Comparison of ENCODE assay signal across 26 cellular contexts in genomic region chr6:98985391-98985790, GRCh38. TPM values are rescaled to one million over a fixed set of nuclear protein-coding genes. Genes with fewer than 3 reads are reported as not detected.
DNase-seq lines count a peak whose midpoint lies in the region; ATAC-seq and TF ChIP-seq lines count a peak whose summit lies in the region.
"Had no signal": no experiment of that assay in that cellular context is flagged by ENCODE, and none has a peak within 500 bp of the region (broad histone marks: within the 10 kb centered on the region; RNA-seq: fewer than 3 reads in every experiment).

No MANE protein-coding gene starts in this region.

- peaks cover 1% of the 10 kb centered on the region for H3K27me3 Mint-ChIP-seq in GM23338 (ENCODE audit: insufficient read depth, low read depth, poor library complexity)
- H3K27me3 Mint-ChIP-seq in activated T-helper 1 cell treated with anti-CD3 and anti-CD28 coated beads, Interleukin-12 subunit alpha, Interleukin-12 subunit beta, Interleukin-2, Interleukin-4 antibody, amounts not matched to agents 30 ng/mL and 10 ng/mL and 1 ng/mL, durations not matched to agents 14 hours and 24 hours and 36 hours (ENCODE audit: insufficient read depth), result peaks cover 13% of the 10 kb centered on the region

- H3K4me3 Mint-ChIP-seq in GM23338, result no peak overlapping the region
- H3K4me3 Mint-ChIP-seq in activated T-helper 1 cell treated with anti-CD3 and anti-CD28 coated beads, Interleukin-12 subunit alpha, Interleukin-12 subunit beta, Interleukin-2, Interleukin-4 antibody, amounts not matched to agents 30 ng/mL and 10 ng/mL and 1 ng/mL, durations not matched to agents 14 hours and 24 hours and 36 hours, result no peak overlapping the region
- H3K4me3 Mint-ChIP-seq: CD14-positive monocyte; CD4-positive, alpha-beta memory T cell; CD4-positive, CD25-positive, alpha-beta regulatory T cell; CD8-positive, alpha-beta memory T cell had no signal

- H4K20me1 ChIP-seq in GM23338 (replicated peaks; ENCODE audit: insufficient read depth), result no peaks in the 10 kb centered on the region
- H4K20me1 ChIP-seq: BLaER1 had no signal

- DNase-seq in NCI-H1105 treated with DMSO at 0.1 percent for 48 hours (lab: John Stamatoyannopoulos, UW), result peak; percentile 25
- DNase-seq in NCI-H1105 (lab: John Stamatoyannopoulos, UW), result no peak
- DNase-seq in NCI-H748 (lab: John Stamatoyannopoulos, UW; ENCODE audit: unreplicated experiment), result peak; percentile 48
- no peak for DNase-seq in NCI-H748 treated with DMSO at 0.1 percent for 48 hours (lab: John Stamatoyannopoulos, UW)
- no peak for DNase-seq in GM23338 (ENCODE audit: low spot score)
- DNase-seq in HAP-1 (ENCODE audit: low spot score in 2 of 2), result peak; percentile 41 to 91
- DNase-seq in ascending aorta (ENCODE audit: low spot score in 2 of 2), result no peak
- DNase-seq in activated T-helper 1 cell treated with anti-CD3 and anti-CD28 coated beads, Interleukin-12 subunit alpha, Interleukin-12 subunit beta, Interleukin-2, Interleukin-4 antibody, amounts not matched to agents 30 ng/mL and 10 ng/mL and 1 ng/mL, durations not matched to agents 14 hours and 24 hours and 36 hours (ENCODE audit: low spot score), result no peak
- DNase-seq: 8988T; ACHN; BE2C; C1 segment of cervical spinal cord; CD4-positive, alpha-beta memory T cell; CD4-positive, CD25-positive, alpha-beta regulatory T cell; CD8-positive, alpha-beta memory T cell; COR-L47; DMS 273 treated with DMSO at 0.1 percent for 48 hours; DMS153; DMS53; DMS79; DND-41; EL; GDM1 had no signal

- in situ Hi-C loops in HAP-1 (cut with MboI; ENCODE audit: low sequenced_read_pairs), result no loop called here

- H3K36me3 ChIP-seq in GM23338 (ENCODE audit: insufficient read depth) (no peaks in the 10 kb centered on the region), HAP-1 (replicated peaks) (no peaks in the 10 kb centered on the region), ascending aorta (no peaks in the 10 kb centered on the region)
- H3K36me3 ChIP-seq: BE2C, BLaER1 had no signal

- no peaks in the 10 kb centered on the region for H3K9me3 ChIP-seq in HAP-1
- no peaks in the 10 kb centered on the region for H3K9me3 ChIP-seq in ascending aorta
- H3K9me3 ChIP-seq: BE2C, BLaER1 had no signal

- H3K36me3 Mint-ChIP-seq in GM23338 (ENCODE audit: low read depth), result no peaks in the 10 kb centered on the region
- no peaks in the 10 kb centered on the region for H3K36me3 Mint-ChIP-seq in activated T-helper 1 cell treated with anti-CD3 and anti-CD28 coated beads, Interleukin-12 subunit alpha, Interleukin-12 subunit beta, Interleukin-2, Interleukin-4 antibody, amounts not matched to agents 30 ng/mL and 10 ng/mL and 1 ng/mL, durations not matched to agents 14 hours and 24 hours and 36 hours (ENCODE audit: low read depth)
- H3K36me3 Mint-ChIP-seq: CD14-positive monocyte; CD4-positive, alpha-beta memory T cell; CD4-positive, CD25-positive, alpha-beta regulatory T cell; CD8-positive, alpha-beta memory T cell had no signal

- H3K9me3 Mint-ChIP-seq in GM23338, result no peaks in the 10 kb centered on the region
- no peaks in the 10 kb centered on the region for H3K9me3 Mint-ChIP-seq in activated T-helper 1 cell treated with anti-CD3 and anti-CD28 coated beads, Interleukin-12 subunit alpha, Interleukin-12 subunit beta, Interleukin-2, Interleukin-4 antibody, amounts not matched to agents 30 ng/mL and 10 ng/mL and 1 ng/mL, durations not matched to agents 14 hours and 24 hours and 36 hours
- H3K9me3 Mint-ChIP-seq: CD4-positive, alpha-beta memory T cell had no signal

- intact Hi-C loops in ascending aorta (cut with DNase I), result no loop called here
- intact Hi-C loops in activated T-helper 1 cell treated with anti-CD3 and anti-CD28 coated beads, Interleukin-12 subunit alpha, Interleukin-12 subunit beta, Interleukin-2, Interleukin-4 antibody, amounts not matched to agents 30 ng/mL and 10 ng/mL and 1 ng/mL, durations not matched to agents 14 hours and 24 hours and 36 hours (cut with micrococcal nuclease), result no loop called here

- peak overlapping the region; percentile 79; the same call in 1 of the 2 replicates for H2AFZ ChIP-seq in GM23338

- peaks cover under 1% of the 10 kb centered on the region for H3K4me1 Mint-ChIP-seq in GM23338
- no peaks in the 10 kb centered on the region for H3K4me1 Mint-ChIP-seq in activated T-helper 1 cell treated with anti-CD3 and anti-CD28 coated beads, Interleukin-12 subunit alpha, Interleukin-12 subunit beta, Interleukin-2, Interleukin-4 antibody, amounts not matched to agents 30 ng/mL and 10 ng/mL and 1 ng/mL, durations not matched to agents 14 hours and 24 hours and 36 hours (ENCODE audit: low read depth)
- H3K4me1 Mint-ChIP-seq: CD14-positive monocyte; CD4-positive, alpha-beta memory T cell; CD4-positive, CD25-positive, alpha-beta regulatory T cell; CD8-positive, alpha-beta memory T cell had no signal

- no peaks in the 10 kb centered on the region for H3F3A ChIP-seq in GM23338 (replicated peaks; ENCODE audit: low read depth)

- 0 out of 2 replicates have a peak, but pooled peaks cover 6% of the 10 kb centered on the region for H3K9me2 ChIP-seq in GM23338 (ENCODE audit: insufficient read depth)

- no peak overlapping the region for H3K27ac Mint-ChIP-seq in GM23338
- H3K27ac Mint-ChIP-seq in activated T-helper 1 cell treated with anti-CD3 and anti-CD28 coated beads, Interleukin-12 subunit alpha, Interleukin-12 subunit beta, Interleukin-2, Interleukin-4 antibody, amounts not matched to agents 30 ng/mL and 10 ng/mL and 1 ng/mL, durations not matched to agents 14 hours and 24 hours and 36 hours, result no peak overlapping the region
- H3K27ac Mint-ChIP-seq: CD14-positive monocyte; CD4-positive, alpha-beta memory T cell; CD4-positive, CD25-positive, alpha-beta regulatory T cell; CD8-positive, alpha-beta memory T cell had no signal

- H3K27me3 ChIP-seq in GM23338 (ENCODE audit: insufficient read depth) (no peaks in the 10 kb centered on the region), HAP-1 (ENCODE audit: low read depth) (no peaks in the 10 kb centered on the region), ascending aorta (no peaks in the 10 kb centered on the region)
- H3K27me3 ChIP-seq: BE2C, BLaER1 had no signal

- H3K4me3 ChIP-seq in GM23338 (no peak overlapping the region), HAP-1 (no peak overlapping the region), ascending aorta (no peak overlapping the region)
- H3K4me3 ChIP-seq: BLaER1, GM12878 had no signal

- H3K4me1 ChIP-seq in GM23338 (ENCODE audit: insufficient read depth) (no peaks in the 10 kb centered on the region), HAP-1 (peaks cover 45% of the 10 kb centered on the region), ascending aorta (peaks cover 0 to 5% of the 10 kb centered on the region in 2 donors)
- H3K4me1 ChIP-seq: BE2C, BLaER1 had no signal

- TF ChIP-seq CTCF in GM23338 (conservative IDR thresholded peaks at IDR 0.05; ENCODE audit: low read depth in 2 of 2), result no peak
- TF ChIP-seq CTCF in ascending aorta (IDR thresholded peaks at IDR 0.05), result no peak

- H3K27ac ChIP-seq in GM23338 (ENCODE audit: low read depth), result no peak overlapping the region
- H3K27ac ChIP-seq in ascending aorta, result no peak overlapping the region
- H3K27ac ChIP-seq: BLaER1 had no signal

- ATAC-seq in GM23338, result no peak
- ATAC-seq: GM12878 had no signal

- H3K4me2 ChIP-seq in GM23338, result no peak overlapping the region
- H3K4me2 ChIP-seq: BLaER1 had no signal

- no peaks in the 10 kb centered on the region for H3K79me2 ChIP-seq in GM23338 (replicated peaks; ENCODE audit: insufficient read depth)

TF ChIP-seq in GM23338, 12 proteins besides CTCF, POLR2A, EP300 and RAD21 (continues in another document):
- no peak for TF ChIP-seq CREB1 (CRISPR knock-in tag; IDR thresholded peaks at IDR 0.05; ENCODE audit: low read depth)
- TF ChIP-seq NANOG (IDR thresholded peaks at IDR 0.05; ENCODE audit: borderline replicate concordance), result no peak
- no peak for TF ChIP-seq STAT1 (IDR thresholded peaks at IDR 0.05; ENCODE audit: unreplicated experiment)
- TF ChIP-seq, protein P1, sequence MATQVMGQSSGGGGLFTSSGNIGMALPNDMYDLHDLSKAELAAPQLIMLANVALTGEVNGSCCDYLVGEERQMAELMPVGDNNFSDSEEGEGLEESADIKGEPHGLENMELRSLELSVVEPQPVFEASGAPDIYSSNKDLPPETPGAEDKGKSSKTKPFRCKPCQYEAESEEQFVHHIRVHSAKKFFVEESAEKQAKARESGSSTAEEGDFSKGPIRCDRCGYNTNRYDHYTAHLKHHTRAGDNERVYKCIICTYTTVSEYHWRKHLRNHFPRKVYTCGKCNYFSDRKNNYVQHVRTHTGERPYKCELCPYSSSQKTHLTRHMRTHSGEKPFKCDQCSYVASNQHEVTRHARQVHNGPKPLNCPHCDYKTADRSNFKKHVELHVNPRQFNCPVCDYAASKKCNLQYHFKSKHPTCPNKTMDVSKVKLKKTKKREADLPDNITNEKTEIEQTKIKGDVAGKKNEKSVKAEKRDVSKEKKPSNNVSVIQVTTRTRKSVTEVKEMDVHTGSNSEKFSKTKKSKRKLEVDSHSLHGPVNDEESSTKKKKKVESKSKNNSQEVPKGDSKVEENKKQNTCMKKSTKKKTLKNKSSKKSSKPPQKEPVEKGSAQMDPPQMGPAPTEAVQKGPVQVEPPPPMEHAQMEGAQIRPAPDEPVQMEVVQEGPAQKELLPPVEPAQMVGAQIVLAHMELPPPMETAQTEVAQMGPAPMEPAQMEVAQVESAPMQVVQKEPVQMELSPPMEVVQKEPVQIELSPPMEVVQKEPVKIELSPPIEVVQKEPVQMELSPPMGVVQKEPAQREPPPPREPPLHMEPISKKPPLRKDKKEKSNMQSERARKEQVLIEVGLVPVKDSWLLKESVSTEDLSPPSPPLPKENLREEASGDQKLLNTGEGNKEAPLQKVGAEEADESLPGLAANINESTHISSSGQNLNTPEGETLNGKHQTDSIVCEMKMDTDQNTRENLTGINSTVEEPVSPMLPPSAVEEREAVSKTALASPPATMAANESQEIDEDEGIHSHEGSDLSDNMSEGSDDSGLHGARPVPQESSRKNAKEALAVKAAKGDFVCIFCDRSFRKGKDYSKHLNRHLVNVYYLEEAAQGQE (IDR thresholded peaks at IDR 0.05; ENCODE audit: unreplicated experiment), result no peak

RNA-seq across cellular contexts. Expression of gene FBXL4, which starts 37.6 kb away (rescaled TPM):
- 16.9 and 23.4 TPM in 2 replicates for total RNA-seq in GM23338 (2014; rRNA removed; shearing (Covaris generic))
- 6.8 and 8.5 TPM in 2 replicates for polyA plus RNA-seq in GM23338 (2016; fragmentation: Nextera tagmentation; extraction: Ambion mirVana)
- 9.4 TPM for total RNA-seq in ascending aorta
- total RNA-seq in activated T-helper 1 cell treated with anti-CD3 and anti-CD28 coated beads, Interleukin-12 subunit alpha, Interleukin-12 subunit beta, Interleukin-2, Interleukin-4 antibody, amounts not matched to agents 30 ng/mL and 10 ng/mL and 1 ng/mL, durations not matched to agents 14 hours and 24 hours and 36 hours, result 13.1 and 13.3 TPM in 2 replicates

Comparison
In these comparisons a context has a peak if more than half of its experiments do, and no peak if none do; other contexts are left out.
1. DNase-seq: peak in NCI-H1105 treated with DMSO at 0.1 percent for 48 hours (single experiment), NCI-H748 (single experiment) and HAP-1 (2 of 2); none in NCI-H1105 (single experiment), NCI-H748 treated with DMSO at 0.1 percent for 48 hours (single experiment), GM23338 (single experiment), ascending aorta (0 of 2) and activated T-helper 1 cell treated with anti-CD3 and anti-CD28 coated beads, Interleukin-12 subunit alpha, Interleukin-12 subunit beta, Interleukin-2, Interleukin-4 antibody, amounts not matched to agents 30 ng/mL and 10 ng/mL and 1 ng/mL, durations not matched to agents 14 hours and 24 hours and 36 hours (single experiment).